Comparison of ENCODE assay signal across 11 cellular contexts in genomic region chr4:6781113-6781512, GRCh38. TPM values are rescaled to one million over a fixed set of nuclear protein-coding genes. Genes with fewer than 3 reads are reported as not detected.
DNase-seq lines count a peak whose midpoint lies in the region; ATAC-seq and TF ChIP-seq lines count a peak whose summit lies in the region.
"Had no signal": no experiment of that assay in that cellular context is flagged by ENCODE, and none has a peak within 500 bp of the region (broad histone marks: within the 10 kb centered on the region; RNA-seq: fewer than 3 reads in every experiment).

No MANE protein-coding gene starts in this region.

- H3K27me3 Mint-ChIP-seq in CD8-positive, alpha-beta memory T cell = no peaks in the 10 kb centered on the region
- peaks cover 10% of the 10 kb centered on the region for H3K27me3 Mint-ChIP-seq in HFFc6 (ENCODE audit: insufficient read depth)
- no peaks in the 10 kb centered on the region for H3K27me3 Mint-ChIP-seq in central memory CD8-positive, alpha-beta T cell
- peaks cover 17% of the 10 kb centered on the region for H3K27me3 Mint-ChIP-seq in neural progenitor cell (ENCODE audit: insufficient read depth, low read depth)

- TF ChIP-seq CTCF in HFFc6 (IDR thresholded peaks at IDR 0.05) (no peak), neural progenitor cell (IDR thresholded peaks at IDR 0.05) (no peak)

- peaks cover 26% of the 10 kb centered on the region for H4K20me1 ChIP-seq in neural progenitor cell (ENCODE audit: low read depth)

- no peak overlapping the region for H2AFZ ChIP-seq in neural progenitor cell (replicated peaks)

- peaks cover 0 to 5% (median 0%) of the 10 kb centered on the region in 3 donors for H3K36me3 Mint-ChIP-seq in CD8-positive, alpha-beta memory T cell
- no peaks in the 10 kb centered on the region for H3K36me3 Mint-ChIP-seq in HFFc6 (ENCODE audit: low read depth)
- H3K36me3 Mint-ChIP-seq in central memory CD8-positive, alpha-beta T cell (ENCODE audit: insufficient read depth) = peaks cover 8% of the 10 kb centered on the region
- peaks cover 2% of the 10 kb centered on the region for H3K36me3 Mint-ChIP-seq in neural progenitor cell

- no peaks in the 10 kb centered on the region for H3K9me3 ChIP-seq in CD8-positive, alpha-beta memory T cell (ENCODE audit: low read length)
- no peaks in the 10 kb centered on the region for H3K9me3 ChIP-seq in neural progenitor cell (ENCODE audit: low read depth)
- H3K9me3 ChIP-seq in HAP-1 = no peaks in the 10 kb centered on the region

- no peak for DNase-seq in CD8-positive, alpha-beta memory T cell
- DNase-seq in HFFc6 (no peak), neural progenitor cell (ENCODE audit: low spot score) (no peak), COR-L47 (lab: John Stamatoyannopoulos, UW) (no peak), HAP-1 (ENCODE audit: low spot score in 2 of 2) (no peak)
- DNase-seq in central memory CD8-positive, alpha-beta T cell (ENCODE audit: low spot score in 2 of 2) = no peak
- DNase-seq: GDM1, NCI-H1105 treated with DMSO at 0.1 percent for 48 hours had no signal

- CTCF ChIA-PET in CD8-positive, alpha-beta memory T cell (lab: Charles Lee) = interaction anchor here (1.5 to 2.3 kb wide), 3 partner anchors 63 to 262 kb away, joined by 3 to 6 read pairs (median 5); partner anchors contain the start of gene TADA2B

- H3K9ac ChIP-seq in neural progenitor cell = no peak overlapping the region

- no peak overlapping the region for H3K27ac ChIP-seq in CD8-positive, alpha-beta memory T cell (ENCODE audit: low read depth, low read length)
- no peak overlapping the region for H3K27ac ChIP-seq in neural progenitor cell

- peaks cover 32% of the 10 kb centered on the region for H3K79me2 ChIP-seq in neural progenitor cell (ENCODE audit: low read depth)

- H3K9me3 Mint-ChIP-seq in CD8-positive, alpha-beta memory T cell = no peaks in the 10 kb centered on the region
- no peaks in the 10 kb centered on the region for H3K9me3 Mint-ChIP-seq in HFFc6
- H3K9me3 Mint-ChIP-seq in central memory CD8-positive, alpha-beta T cell = no peaks in the 10 kb centered on the region
- H3K9me3 Mint-ChIP-seq in neural progenitor cell = no peaks in the 10 kb centered on the region

- in situ Hi-C loops in HAP-1 (cut with MboI; ENCODE audit: low sequenced_read_pairs) = no loop called here

- no peaks in the 10 kb centered on the region for H3K36me3 ChIP-seq in CD8-positive, alpha-beta memory T cell (ENCODE audit: insufficient read depth, low read length)
- H3K36me3 ChIP-seq in neural progenitor cell = no peaks in the 10 kb centered on the region
- H3K36me3 ChIP-seq in HAP-1 (replicated peaks) = peaks cover 3% of the 10 kb centered on the region

- peak overlapping the region; percentile 74 to 84 (median 82) for H3K4me3 Mint-ChIP-seq in CD8-positive, alpha-beta memory T cell
- H3K4me3 Mint-ChIP-seq in HFFc6 = peak overlapping the region; percentile 74
- H3K4me3 Mint-ChIP-seq in central memory CD8-positive, alpha-beta T cell = peak overlapping the region; percentile 81
- H3K4me3 Mint-ChIP-seq in neural progenitor cell = peak overlapping the region; percentile 85

- H3K4me2 ChIP-seq in neural progenitor cell = no peak overlapping the region

- H3K4me1 ChIP-seq in CD8-positive, alpha-beta memory T cell (ENCODE audit: insufficient read depth, low read length) = peaks cover 51% of the 10 kb centered on the region
- peaks cover 34% of the 10 kb centered on the region for H3K4me1 ChIP-seq in neural progenitor cell
- H3K4me1 ChIP-seq in HAP-1 = peaks cover 10% of the 10 kb centered on the region; the same call in 1 of the 2 replicates

- H3K27ac Mint-ChIP-seq in CD8-positive, alpha-beta memory T cell = peak overlapping the region in 7 of 8 donors; percentile 73 to 93 (median 87)
- no peak overlapping the region for H3K27ac Mint-ChIP-seq in HFFc6
- H3K27ac Mint-ChIP-seq in central memory CD8-positive, alpha-beta T cell (ENCODE audit: low read depth) = no peak overlapping the region
- no peak overlapping the region for H3K27ac Mint-ChIP-seq in neural progenitor cell

- H3K4me3 ChIP-seq in CD8-positive, alpha-beta memory T cell (ENCODE audit: low read length) = no peak overlapping the region
- H3K4me3 ChIP-seq in neural progenitor cell (no peak overlapping the region), HAP-1 (no peak overlapping the region)

- POLR2A ChIA-PET in CD8-positive, alpha-beta memory T cell (lab: Charles Lee) = interaction anchor here (0.7 kb wide), 1 partner anchor 19 kb away, joined by 3 read pairs; no protein-coding TSS in a partner anchor

- H3K4me1 Mint-ChIP-seq in CD8-positive, alpha-beta memory T cell = peaks cover 64 to 73% (median 71%) of the 10 kb centered on the region in 3 donors
- H3K4me1 Mint-ChIP-seq in HFFc6 (ENCODE audit: low read depth) = peaks cover 21% of the 10 kb centered on the region
- peaks cover 66% of the 10 kb centered on the region for H3K4me1 Mint-ChIP-seq in central memory CD8-positive, alpha-beta T cell
- peaks cover 59% of the 10 kb centered on the region for H3K4me1 Mint-ChIP-seq in neural progenitor cell

- H3F3A ChIP-seq in neural progenitor cell (ENCODE audit: low read depth) = peaks cover 49% of the 10 kb centered on the region

- ATAC-seq in central memory CD8-positive, alpha-beta T cell (replicated peaks; ENCODE audit: extremely low read depth, poor library complexity, severe bottlenecking) = no peak
- no peak for ATAC-seq in GM21515 (IDR thresholded peaks at IDR 0.05; ENCODE audit: unreplicated experiment)
- no peak for ATAC-seq in GM19467 (IDR thresholded peaks at IDR 0.05; ENCODE audit: unreplicated experiment)
- ATAC-seq: HCT116 had no signal

- no peaks in the 10 kb centered on the region for H3K27me3 ChIP-seq in CD8-positive, alpha-beta memory T cell (ENCODE audit: insufficient read depth, low read length, poor library complexity, severe bottlenecking)
- H3K27me3 ChIP-seq in neural progenitor cell = peaks cover 13% of the 10 kb centered on the region
- H3K27me3 ChIP-seq in HAP-1 (ENCODE audit: low read depth) = no peaks in the 10 kb centered on the region

RNA-seq across cellular contexts. Expression of gene KIAA0232, which starts 1.4 kb away (rescaled TPM):
- 10 to 100 TPM; 16.0 to 16.4 TPM for total RNA-seq in CD8-positive, alpha-beta memory T cell
- polyA plus RNA-seq in CD8-positive, alpha-beta memory T cell = 13.6 TPM
- total RNA-seq in HFFc6 (2021; fragmentation: NEBNext Ultra II Directional; extraction: Animal tissue kit (Norgen Biotek cat#: 25700)) = 10 to 100 TPM; 15.2 to 21.2 (median 19.0) TPM
- 42.9 and 52.2 TPM in 2 replicates for total RNA-seq in neural progenitor cell (ENCODE audit: low replicate concordance)

Comparison
In these comparisons a context has a peak if more than half of its experiments do, and no peak if none do; other contexts are left out.
1. H3K27ac Mint-ChIP-seq: peak in CD8-positive, alpha-beta memory T cell (7 of 8); none in HFFc6 (single experiment), central memory CD8-positive, alpha-beta T cell (single experiment) and neural progenitor cell (single experiment).
2. Peak in every context shown above with its lines, with median percentiles within 50 percentile points of each other: H3K4me3 Mint-ChIP-seq.